1 cellular context compared by ENCODE assay signal in the genomic region with DNA sequence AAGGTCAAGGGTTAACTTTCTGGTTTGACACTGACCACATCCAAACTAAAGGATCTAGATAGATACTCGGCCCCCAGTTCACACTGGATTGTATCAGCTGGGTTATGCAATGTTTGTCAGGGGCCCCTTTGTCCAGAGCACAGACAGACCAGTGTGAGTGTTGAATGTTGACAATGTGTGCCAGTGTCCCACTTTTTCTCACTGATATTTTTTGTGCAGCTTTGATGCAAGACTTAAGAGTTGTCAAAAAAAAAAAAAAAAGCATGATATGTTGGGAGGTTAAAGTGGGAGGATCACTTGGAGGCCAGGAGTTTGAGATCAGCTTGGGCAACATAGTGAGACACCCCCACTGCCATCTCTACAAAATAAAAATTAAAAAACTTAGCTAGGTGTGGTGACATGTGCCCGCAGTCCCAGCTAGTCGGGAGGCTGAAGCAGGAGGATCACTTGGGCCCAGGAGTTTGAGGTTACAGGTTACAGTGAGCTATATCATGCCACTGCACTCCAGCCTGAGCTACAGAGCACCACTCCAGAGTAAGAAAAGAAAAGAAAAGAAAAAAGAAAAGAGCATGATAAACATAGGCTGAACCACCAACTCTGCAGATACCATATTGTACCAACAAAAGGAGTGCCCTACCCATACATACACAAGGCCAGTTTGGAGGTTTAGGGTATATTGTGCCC.
A peak's percentile ranks its signal among the peaks of the same experiment; 100 is the strongest.
TF ChIP-seq lines count a peak whose summit lies in the region.

No MANE protein-coding gene starts in this region.

TF ChIP-seq in HepG2, 621 proteins besides CTCF, POLR2A, EP300 and RAD21 (continued from another document and continues in another):
- TF ChIP-seq, protein P1, sequence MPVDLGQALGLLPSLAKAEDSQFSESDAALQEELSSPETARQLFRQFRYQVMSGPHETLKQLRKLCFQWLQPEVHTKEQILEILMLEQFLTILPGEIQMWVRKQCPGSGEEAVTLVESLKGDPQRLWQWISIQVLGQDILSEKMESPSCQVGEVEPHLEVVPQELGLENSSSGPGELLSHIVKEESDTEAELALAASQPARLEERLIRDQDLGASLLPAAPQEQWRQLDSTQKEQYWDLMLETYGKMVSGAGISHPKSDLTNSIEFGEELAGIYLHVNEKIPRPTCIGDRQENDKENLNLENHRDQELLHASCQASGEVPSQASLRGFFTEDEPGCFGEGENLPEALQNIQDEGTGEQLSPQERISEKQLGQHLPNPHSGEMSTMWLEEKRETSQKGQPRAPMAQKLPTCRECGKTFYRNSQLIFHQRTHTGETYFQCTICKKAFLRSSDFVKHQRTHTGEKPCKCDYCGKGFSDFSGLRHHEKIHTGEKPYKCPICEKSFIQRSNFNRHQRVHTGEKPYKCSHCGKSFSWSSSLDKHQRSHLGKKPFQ (CRISPR knock-in tag; IDR thresholded peaks at IDR 0.05; ENCODE audit: insufficient replicate concordance): peak; percentile 100
- TF ChIP-seq SRSF9 (IDR thresholded peaks at IDR 0.05; ENCODE audit: borderline replicate concordance, insufficient read depth, low read depth, low read length, poor library complexity, severe bottlenecking): no peak
- TF ChIP-seq, protein P2, sequence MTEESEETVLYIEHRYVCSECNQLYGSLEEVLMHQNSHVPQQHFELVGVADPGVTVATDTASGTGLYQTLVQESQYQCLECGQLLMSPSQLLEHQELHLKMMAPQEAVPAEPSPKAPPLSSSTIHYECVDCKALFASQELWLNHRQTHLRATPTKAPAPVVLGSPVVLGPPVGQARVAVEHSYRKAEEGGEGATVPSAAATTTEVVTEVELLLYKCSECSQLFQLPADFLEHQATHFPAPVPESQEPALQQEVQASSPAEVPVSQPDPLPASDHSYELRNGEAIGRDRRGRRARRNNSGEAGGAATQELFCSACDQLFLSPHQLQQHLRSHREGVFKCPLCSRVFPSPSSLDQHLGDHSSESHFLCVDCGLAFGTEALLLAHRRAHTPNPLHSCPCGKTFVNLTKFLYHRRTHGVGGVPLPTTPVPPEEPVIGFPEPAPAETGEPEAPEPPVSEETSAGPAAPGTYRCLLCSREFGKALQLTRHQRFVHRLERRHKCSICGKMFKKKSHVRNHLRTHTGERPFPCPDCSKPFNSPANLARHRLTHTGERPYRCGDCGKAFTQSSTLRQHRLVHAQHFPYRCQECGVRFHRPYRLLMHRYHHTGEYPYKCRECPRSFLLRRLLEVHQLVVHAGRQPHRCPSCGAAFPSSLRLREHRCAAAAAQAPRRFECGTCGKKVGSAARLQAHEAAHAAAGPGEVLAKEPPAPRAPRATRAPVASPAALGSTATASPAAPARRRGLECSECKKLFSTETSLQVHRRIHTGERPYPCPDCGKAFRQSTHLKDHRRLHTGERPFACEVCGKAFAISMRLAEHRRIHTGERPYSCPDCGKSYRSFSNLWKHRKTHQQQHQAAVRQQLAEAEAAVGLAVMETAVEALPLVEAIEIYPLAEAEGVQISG (CRISPR knock-in tag; IDR thresholded peaks at IDR 0.05): peak; percentile 58; the same call in 1 of the 2 replicates
- TF ChIP-seq MED13 (CRISPR knock-in tag; IDR thresholded peaks at IDR 0.05): peak; percentile 48; the same call in 1 of the 2 replicates
- no peak for TF ChIP-seq ZNF431 (CRISPR knock-in tag; IDR thresholded peaks at IDR 0.05; ENCODE audit: borderline replicate concordance, low read depth)
- TF ChIP-seq, protein P3, sequence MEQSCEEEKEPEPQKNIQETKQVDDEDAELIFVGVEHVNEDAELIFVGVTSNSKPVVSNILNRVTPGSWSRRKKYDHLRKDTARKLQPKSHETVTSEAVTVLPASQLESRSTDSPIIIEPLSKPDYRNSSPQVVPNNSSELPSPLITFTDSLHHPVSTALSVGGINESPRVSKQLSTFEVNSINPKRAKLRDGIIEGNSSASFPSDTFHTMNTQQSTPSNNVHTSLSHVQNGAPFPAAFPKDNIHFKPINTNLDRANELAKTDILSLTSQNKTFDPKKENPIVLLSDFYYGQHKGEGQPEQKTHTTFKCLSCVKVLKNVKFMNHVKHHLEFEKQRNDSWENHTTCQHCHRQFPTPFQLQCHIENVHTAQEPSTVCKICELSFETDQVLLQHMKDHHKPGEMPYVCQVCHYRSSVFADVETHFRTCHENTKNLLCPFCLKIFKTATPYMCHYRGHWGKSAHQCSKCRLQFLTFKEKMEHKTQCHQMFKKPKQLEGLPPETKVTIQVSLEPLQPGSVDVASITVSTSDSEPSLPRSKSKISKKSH (CRISPR knock-in tag; IDR thresholded peaks at IDR 0.05; ENCODE audit: borderline replicate concordance): no peak
- peak; percentile 72 for TF ChIP-seq ELF3 (CRISPR knock-in tag; IDR thresholded peaks at IDR 0.05)
- TF ChIP-seq, protein P4, sequence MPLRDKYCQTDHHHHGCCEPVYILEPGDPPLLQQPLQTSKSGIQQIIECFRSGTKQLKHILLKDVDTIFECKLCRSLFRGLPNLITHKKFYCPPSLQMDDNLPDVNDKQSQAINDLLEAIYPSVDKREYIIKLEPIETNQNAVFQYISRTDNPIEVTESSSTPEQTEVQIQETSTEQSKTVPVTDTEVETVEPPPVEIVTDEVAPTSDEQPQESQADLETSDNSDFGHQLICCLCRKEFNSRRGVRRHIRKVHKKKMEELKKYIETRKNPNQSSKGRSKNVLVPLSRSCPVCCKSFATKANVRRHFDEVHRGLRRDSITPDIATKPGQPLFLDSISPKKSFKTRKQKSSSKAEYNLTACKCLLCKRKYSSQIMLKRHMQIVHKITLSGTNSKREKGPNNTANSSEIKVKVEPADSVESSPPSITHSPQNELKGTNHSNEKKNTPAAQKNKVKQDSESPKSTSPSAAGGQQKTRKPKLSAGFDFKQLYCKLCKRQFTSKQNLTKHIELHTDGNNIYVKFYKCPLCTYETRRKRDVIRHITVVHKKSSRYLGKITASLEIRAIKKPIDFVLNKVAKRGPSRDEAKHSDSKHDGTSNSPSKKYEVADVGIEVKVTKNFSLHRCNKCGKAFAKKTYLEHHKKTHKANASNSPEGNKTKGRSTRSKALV (CRISPR knock-in tag; IDR thresholded peaks at IDR 0.05): no peak
- TF ChIP-seq GTF3A (CRISPR knock-in tag; conservative IDR thresholded peaks at IDR 0.05): no peak
- no peak for TF ChIP-seq ZNF713 (CRISPR knock-in tag; IDR thresholded peaks at IDR 0.05)
- TF ChIP-seq MLLT10 (CRISPR knock-in tag; IDR thresholded peaks at IDR 0.05): no peak
- TF ChIP-seq ZBTB20 (CRISPR knock-in tag; IDR thresholded peaks at IDR 0.05; ENCODE audit: borderline replicate concordance, low read depth): no peak; the same call in 1 of the 2 replicates
- no peak for TF ChIP-seq ZNF616 (CRISPR knock-in tag; IDR thresholded peaks at IDR 0.05; ENCODE audit: low read depth)
- no peak for TF ChIP-seq LBX2 (CRISPR knock-in tag; IDR thresholded peaks at IDR 0.05; ENCODE audit: borderline replicate concordance)
- no peak for TF ChIP-seq TBP (CRISPR knock-in tag; IDR thresholded peaks at IDR 0.05)
- TF ChIP-seq, protein P5, sequence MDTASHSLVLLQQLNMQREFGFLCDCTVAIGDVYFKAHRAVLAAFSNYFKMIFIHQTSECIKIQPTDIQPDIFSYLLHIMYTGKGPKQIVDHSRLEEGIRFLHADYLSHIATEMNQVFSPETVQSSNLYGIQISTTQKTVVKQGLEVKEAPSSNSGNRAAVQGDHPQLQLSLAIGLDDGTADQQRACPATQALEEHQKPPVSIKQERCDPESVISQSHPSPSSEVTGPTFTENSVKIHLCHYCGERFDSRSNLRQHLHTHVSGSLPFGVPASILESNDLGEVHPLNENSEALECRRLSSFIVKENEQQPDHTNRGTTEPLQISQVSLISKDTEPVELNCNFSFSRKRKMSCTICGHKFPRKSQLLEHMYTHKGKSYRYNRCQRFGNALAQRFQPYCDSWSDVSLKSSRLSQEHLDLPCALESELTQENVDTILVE (CRISPR knock-in tag; IDR thresholded peaks at IDR 0.05): peak; percentile 62; the same call in 1 of the 2 replicates
- TF ChIP-seq IKZF4 (CRISPR knock-in tag; IDR thresholded peaks at IDR 0.05; ENCODE audit: borderline replicate concordance, low read depth, not compliant biosample characterization): no peak
- TF ChIP-seq THAP9 (CRISPR knock-in tag; IDR thresholded peaks at IDR 0.05; ENCODE audit: borderline replicate concordance): no peak
- TF ChIP-seq ZNF546 (CRISPR knock-in tag; conservative IDR thresholded peaks at IDR 0.05): no peak
- no peak for TF ChIP-seq ZNF782 (CRISPR knock-in tag; IDR thresholded peaks at IDR 0.05; ENCODE audit: borderline replicate concordance)
- no peak for TF ChIP-seq MLXIP (CRISPR knock-in tag; IDR thresholded peaks at IDR 0.05; ENCODE audit: borderline replicate concordance)
- no peak for TF ChIP-seq ZFAT (CRISPR knock-in tag; conservative IDR thresholded peaks at IDR 0.05)
- TF ChIP-seq, protein P6, sequence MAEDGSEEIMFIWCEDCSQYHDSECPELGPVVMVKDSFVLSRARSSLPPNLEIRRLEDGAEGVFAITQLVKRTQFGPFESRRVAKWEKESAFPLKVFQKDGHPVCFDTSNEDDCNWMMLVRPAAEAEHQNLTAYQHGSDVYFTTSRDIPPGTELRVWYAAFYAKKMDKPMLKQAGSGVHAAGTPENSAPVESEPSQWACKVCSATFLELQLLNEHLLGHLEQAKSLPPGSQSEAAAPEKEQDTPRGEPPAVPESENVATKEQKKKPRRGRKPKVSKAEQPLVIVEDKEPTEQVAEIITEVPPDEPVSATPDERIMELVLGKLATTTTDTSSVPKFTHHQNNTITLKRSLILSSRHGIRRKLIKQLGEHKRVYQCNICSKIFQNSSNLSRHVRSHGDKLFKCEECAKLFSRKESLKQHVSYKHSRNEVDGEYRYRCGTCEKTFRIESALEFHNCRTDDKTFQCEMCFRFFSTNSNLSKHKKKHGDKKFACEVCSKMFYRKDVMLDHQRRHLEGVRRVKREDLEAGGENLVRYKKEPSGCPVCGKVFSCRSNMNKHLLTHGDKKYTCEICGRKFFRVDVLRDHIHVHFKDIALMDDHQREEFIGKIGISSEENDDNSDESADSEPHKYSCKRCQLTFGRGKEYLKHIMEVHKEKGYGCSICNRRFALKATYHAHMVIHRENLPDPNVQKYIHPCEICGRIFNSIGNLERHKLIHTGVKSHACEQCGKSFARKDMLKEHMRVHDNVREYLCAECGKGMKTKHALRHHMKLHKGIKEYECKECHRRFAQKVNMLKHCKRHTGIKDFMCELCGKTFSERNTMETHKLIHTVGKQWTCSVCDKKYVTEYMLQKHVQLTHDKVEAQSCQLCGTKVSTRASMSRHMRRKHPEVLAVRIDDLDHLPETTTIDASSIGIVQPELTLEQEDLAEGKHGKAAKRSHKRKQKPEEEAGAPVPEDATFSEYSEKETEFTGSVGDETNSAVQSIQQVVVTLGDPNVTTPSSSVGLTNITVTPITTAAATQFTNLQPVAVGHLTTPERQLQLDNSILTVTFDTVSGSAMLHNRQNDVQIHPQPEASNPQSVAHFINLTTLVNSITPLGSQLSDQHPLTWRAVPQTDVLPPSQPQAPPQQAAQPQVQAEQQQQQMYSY (CRISPR knock-in tag; IDR thresholded peaks at IDR 0.05): no peak
- no peak for TF ChIP-seq RARG (CRISPR knock-in tag; IDR thresholded peaks at IDR 0.05; ENCODE audit: low read depth)
- TF ChIP-seq BATF2 (CRISPR knock-in tag; IDR thresholded peaks at IDR 0.05): no peak
- TF ChIP-seq, protein P7, sequence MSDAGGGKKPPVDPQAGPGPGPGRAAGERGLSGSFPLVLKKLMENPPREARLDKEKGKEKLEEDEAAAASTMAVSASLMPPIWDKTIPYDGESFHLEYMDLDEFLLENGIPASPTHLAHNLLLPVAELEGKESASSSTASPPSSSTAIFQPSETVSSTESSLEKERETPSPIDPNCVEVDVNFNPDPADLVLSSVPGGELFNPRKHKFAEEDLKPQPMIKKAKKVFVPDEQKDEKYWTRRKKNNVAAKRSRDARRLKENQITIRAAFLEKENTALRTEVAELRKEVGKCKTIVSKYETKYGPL (CRISPR knock-in tag; IDR thresholded peaks at IDR 0.05): peak; percentile 77; the same call in 1 of the 2 replicates
- no peak for TF ChIP-seq ZNF251 (CRISPR knock-in tag; IDR thresholded peaks at IDR 0.05)
- no peak for TF ChIP-seq STAG1 (CRISPR knock-in tag; IDR thresholded peaks at IDR 0.05)
- peak; percentile 94 for TF ChIP-seq GATAD2A (CRISPR knock-in tag; IDR thresholded peaks at IDR 0.05)
